ENCODE assay signal across 11 cellular contexts in the genomic region with DNA sequence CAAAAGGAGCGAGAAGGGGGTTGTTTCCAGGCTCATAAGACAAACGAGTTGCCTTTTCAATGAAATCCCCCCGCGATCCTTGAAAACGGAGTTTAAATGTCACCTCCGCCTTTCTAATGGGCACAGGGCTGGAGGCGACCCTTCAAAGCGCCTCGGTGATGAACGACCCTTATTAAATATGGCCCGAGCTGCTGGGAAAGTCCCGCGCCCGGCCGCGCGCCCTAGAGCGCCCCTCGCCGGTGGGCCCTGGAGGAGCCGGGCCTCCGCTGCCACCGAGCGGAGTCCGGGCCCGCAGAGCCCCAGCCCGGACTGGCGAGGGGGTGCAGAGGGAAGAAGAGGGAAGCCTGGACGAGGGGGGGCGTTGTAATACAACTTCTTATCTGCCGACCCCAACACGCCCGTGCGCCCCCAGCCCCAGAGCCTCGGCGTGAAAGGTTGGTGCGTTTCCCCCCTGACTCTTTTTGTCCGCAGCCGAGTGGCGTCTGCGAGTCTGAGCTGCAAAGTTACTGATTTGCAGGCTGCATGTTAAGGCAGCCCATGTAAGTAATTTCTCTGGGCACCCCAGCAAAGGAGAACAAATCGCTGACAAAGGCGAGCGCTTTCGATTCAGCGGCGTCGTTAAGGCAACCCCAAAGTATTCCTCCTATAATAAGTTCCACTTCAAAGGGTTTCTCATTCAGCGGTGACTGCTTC. TPM values are rescaled to one million over a fixed set of nuclear protein-coding genes. Genes with fewer than 3 reads are reported as not detected.
DNase-seq lines count a peak whose midpoint lies in the region; ATAC-seq and TF ChIP-seq lines count a peak whose summit lies in the region.
"Had no signal": no experiment of that assay in that cellular context is flagged by ENCODE, and none has a peak within 500 bp of the region (broad histone marks: within the 10 kb centered on the region; RNA-seq: fewer than 3 reads in every experiment).

No MANE protein-coding gene starts in this region.

- no peak overlapping the region for H3K9ac ChIP-seq in smooth muscle cell (ENCODE audit: low read depth)

- H3K4me3 Mint-ChIP-seq in activated CD4-positive, alpha-beta T cell treated with anti-CD3 and anti-CD28 coated beads, Interleukin-2, amount 10 ng/mL, durations not matched to agents 7 days and 5 days = peak overlapping the region; percentile 32
- H3K4me3 Mint-ChIP-seq in activated CD8-positive, alpha-beta memory T cell treated with anti-CD3 and anti-CD28 coated beads, Interleukin-2, amount 10 ng/mL, durations not matched to agents 7 days and 5 days = peak overlapping the region; percentile 40

- no peak overlapping the region for H3K27ac Mint-ChIP-seq in activated CD4-positive, alpha-beta T cell treated with anti-CD3 and anti-CD28 coated beads, Interleukin-2, amount 10 ng/mL, durations not matched to agents 7 days and 5 days
- peak overlapping the region; percentile 56 for H3K27ac Mint-ChIP-seq in activated CD8-positive, alpha-beta memory T cell treated with anti-CD3 and anti-CD28 coated beads, Interleukin-2, amount 10 ng/mL, durations not matched to agents 7 days and 5 days

- H3K36me3 ChIP-seq in iPS DF 6.9 (ENCODE audit: control insufficient read depth, insufficient read depth, low read length) (no peaks in the 10 kb centered on the region), smooth muscle cell (ENCODE audit: low read depth) (no peaks in the 10 kb centered on the region)

- H3F3A ChIP-seq in smooth muscle cell (ENCODE audit: low read depth) = no peaks in the 10 kb centered on the region

- no peak for DNase-seq in activated CD4-positive, alpha-beta T cell treated with anti-CD3 and anti-CD28 coated beads, Interleukin-2, amount 10 ng/mL, durations not matched to agents 7 days and 5 days
- no peak for DNase-seq in activated CD4-positive, alpha-beta T cell treated with anti-CD3 and anti-CD28 coated beads, Interleukin-2, amount 50 U/mL, for 4 hours
- DNase-seq in activated CD8-positive, alpha-beta memory T cell treated with anti-CD3 and anti-CD28 coated beads, Interleukin-2, amount 10 ng/mL, durations not matched to agents 7 days and 5 days = no peak
- DNase-seq in iPS DF 6.9 (ENCODE audit: low read depth, low spot score) = no peak
- DNase-seq in smooth muscle cell (lab: John Stamatoyannopoulos, UW; ENCODE audit: unreplicated experiment) = no peak
- DNase-seq: activated naive CD4-positive, alpha-beta T cell treated with Interleukin-2 at 50 U/mL for 16 hours; midbrain had no signal

- peak; percentile 31 for TF ChIP-seq CTCF in smooth muscle cell (IDR thresholded peaks at IDR 0.05; ENCODE audit: borderline replicate concordance, insufficient read depth, poor library complexity, severe bottlenecking)

- H3K4me2 ChIP-seq in smooth muscle cell = peak overlapping the region; percentile 78

- WGBS in iPS DF 6.9 (ENCODE audit: insufficient coverage, insufficient read length) = no CpG with 5 or more reads among the region's 49 CpGs
- 4% methylated on average over 42 of the region's 49 CpGs for WGBS in smooth muscle cell (ENCODE audit: low lambda C conversion rate)

- H3K36me3 Mint-ChIP-seq in activated CD4-positive, alpha-beta T cell treated with anti-CD3 and anti-CD28 coated beads, Interleukin-2, amount 10 ng/mL, durations not matched to agents 7 days and 5 days (ENCODE audit: low read depth) = no peaks in the 10 kb centered on the region
- H3K36me3 Mint-ChIP-seq in activated CD8-positive, alpha-beta memory T cell treated with anti-CD3 and anti-CD28 coated beads, Interleukin-2, amount 10 ng/mL, durations not matched to agents 7 days and 5 days = peaks cover 2% of the 10 kb centered on the region

- H3K79me2 ChIP-seq in smooth muscle cell (ENCODE audit: low read depth) = no peaks in the 10 kb centered on the region

- peak overlapping the region; percentile 43; the same call in 1 of the 2 replicates for H3K4me3 ChIP-seq in iPS DF 6.9 (ENCODE audit: low read length)
- H3K4me3 ChIP-seq in smooth muscle cell = peak overlapping the region; percentile 23

- H3K9me3 ChIP-seq in iPS DF 6.9 (ENCODE audit: control insufficient read depth, insufficient read depth, low read length) (no peaks in the 10 kb centered on the region), smooth muscle cell (replicated peaks; ENCODE audit: low read depth) (no peaks in the 10 kb centered on the region)

- POLR2A ChIA-PET in activated CD4-positive, alpha-beta T cell treated with anti-CD3 and anti-CD28 coated beads, Interleukin-2, amount 10 ng/mL, durations not matched to agents 7 days and 5 days (lab: Charles Lee) = no interaction called here

- H3K4me1 ChIP-seq in iPS DF 6.9 (ENCODE audit: control insufficient read depth, insufficient read depth, low read length) = peaks cover 5% of the 10 kb centered on the region
- peaks cover 39% of the 10 kb centered on the region for H3K4me1 ChIP-seq in smooth muscle cell (ENCODE audit: low read depth)

- H3K4me1 Mint-ChIP-seq in activated CD4-positive, alpha-beta T cell treated with anti-CD3 and anti-CD28 coated beads, Interleukin-2, amount 10 ng/mL, durations not matched to agents 7 days and 5 days = peaks cover 18% of the 10 kb centered on the region
- peaks cover 13% of the 10 kb centered on the region for H3K4me1 Mint-ChIP-seq in activated CD8-positive, alpha-beta memory T cell treated with anti-CD3 and anti-CD28 coated beads, Interleukin-2, amount 10 ng/mL, durations not matched to agents 7 days and 5 days

- no peaks in the 10 kb centered on the region for H4K20me1 ChIP-seq in smooth muscle cell (ENCODE audit: low read depth)

- no peak overlapping the region for H3K27ac ChIP-seq in iPS DF 6.9 (ENCODE audit: low read length)
- H3K27ac ChIP-seq in smooth muscle cell (ENCODE audit: low read depth) = no peak overlapping the region

- H3K27me3 ChIP-seq in iPS DF 6.9 (ENCODE audit: control insufficient read depth, insufficient read depth, low read length) (peaks cover 28% of the 10 kb centered on the region), smooth muscle cell (ENCODE audit: low read depth) (peaks cover 100% of the 10 kb centered on the region)

- peaks cover 2% of the 10 kb centered on the region for H3K9me3 Mint-ChIP-seq in activated CD4-positive, alpha-beta T cell treated with anti-CD3 and anti-CD28 coated beads, Interleukin-2, amount 10 ng/mL, durations not matched to agents 7 days and 5 days
- no peaks in the 10 kb centered on the region for H3K9me3 Mint-ChIP-seq in activated CD8-positive, alpha-beta memory T cell treated with anti-CD3 and anti-CD28 coated beads, Interleukin-2, amount 10 ng/mL, durations not matched to agents 7 days and 5 days (ENCODE audit: low read depth)

- CTCF ChIA-PET in activated CD4-positive, alpha-beta T cell treated with anti-CD3 and anti-CD28 coated beads, Interleukin-2, amount 10 ng/mL, durations not matched to agents 7 days and 5 days (lab: Charles Lee) = interaction anchor here (1.2 to 1.8 kb wide), 3 partner anchors 31 to 304 kb away, joined by 3 to 6 read pairs (median 3); no protein-coding TSS in a partner anchor
- CTCF ChIA-PET in activated CD8-positive, alpha-beta memory T cell treated with anti-CD3 and anti-CD28 coated beads, Interleukin-2, amount 10 ng/mL, durations not matched to agents 7 days and 5 days (lab: Charles Lee) = interaction anchor here (0.8 to 1.3 kb wide), 3 partner anchors 14 to 276 kb away, joined by 3 to 4 read pairs (median 3); no protein-coding TSS in a partner anchor

- peaks cover 84% of the 10 kb centered on the region for H3K27me3 Mint-ChIP-seq in activated CD4-positive, alpha-beta T cell treated with anti-CD3 and anti-CD28 coated beads, Interleukin-2, amount 10 ng/mL, durations not matched to agents 7 days and 5 days
- H3K27me3 Mint-ChIP-seq in activated CD8-positive, alpha-beta memory T cell treated with anti-CD3 and anti-CD28 coated beads, Interleukin-2, amount 10 ng/mL, durations not matched to agents 7 days and 5 days = peaks cover 90% of the 10 kb centered on the region

- no peak for ATAC-seq in activated CD8-positive, alpha-beta memory T cell treated with anti-CD3 and anti-CD28 coated beads, Interleukin-2, amount 10 ng/mL, durations not matched to agents 7 days and 5 days
- no peak for ATAC-seq in GM18519 (IDR thresholded peaks at IDR 0.05; ENCODE audit: low FRiP score, unreplicated experiment)
- no peak for ATAC-seq in HG03457 (IDR thresholded peaks at IDR 0.05; ENCODE audit: unreplicated experiment)
- no peak for ATAC-seq in HG02852 (IDR thresholded peaks at IDR 0.05; ENCODE audit: unreplicated experiment)

- H2AFZ ChIP-seq in smooth muscle cell (ENCODE audit: low read depth) = no peak overlapping the region

RNA-seq across cellular contexts. Expression of a gene that starts 11.9 kb away (rescaled TPM):
- not detected for total RNA-seq in activated CD4-positive, alpha-beta T cell treated with anti-CD3 and anti-CD28 coated beads, Interleukin-2, amount 10 ng/mL, durations not matched to agents 7 days and 5 days
- total RNA-seq in activated CD8-positive, alpha-beta memory T cell treated with anti-CD3 and anti-CD28 coated beads, Interleukin-2, amount 10 ng/mL, durations not matched to agents 7 days and 5 days = not detected
- total RNA-seq in smooth muscle cell = not detected in 2 replicates
- not detected in 2 replicates for polyA plus RNA-seq in smooth muscle cell
- total RNA-seq: RPMI7951 had no signal

RNA-seq across cellular contexts. Expression of a gene that starts 21.9 kb away (rescaled TPM):
- total RNA-seq in activated CD4-positive, alpha-beta T cell treated with anti-CD3 and anti-CD28 coated beads, Interleukin-2, amount 10 ng/mL, durations not matched to agents 7 days and 5 days = not detected
- 1 to 10 TPM in 1 of 2 experiments, under 1 TPM in 1; 0.26 to 1.6 TPM for total RNA-seq in activated CD8-positive, alpha-beta memory T cell treated with anti-CD3 and anti-CD28 coated beads, Interleukin-2, amount 10 ng/mL, durations not matched to agents 7 days and 5 days
- not detected in 2 replicates for total RNA-seq in smooth muscle cell
- polyA plus RNA-seq in smooth muscle cell = not detected in 2 replicates
